26 cellular contexts compared by ENCODE assay signal in the genomic region with DNA sequence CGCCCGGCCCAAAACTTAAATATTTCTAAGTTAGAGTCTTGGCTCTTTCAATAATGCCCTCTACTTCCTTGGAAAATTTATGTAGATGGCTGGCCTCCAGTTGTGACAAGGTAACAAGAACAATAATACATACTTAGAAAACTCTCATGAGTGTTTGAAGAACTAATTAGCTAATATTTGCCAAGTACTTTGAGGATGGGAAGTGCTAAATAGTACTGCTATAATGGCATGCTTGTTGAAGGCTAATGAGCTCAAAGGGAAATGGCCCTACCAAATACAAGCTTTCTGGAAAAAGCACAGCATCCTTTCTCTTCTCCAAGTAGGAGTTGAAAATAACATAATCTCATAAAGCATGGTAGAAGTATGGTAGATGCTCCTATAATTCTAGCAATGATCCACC.
"Had no signal": no experiment of that assay in that cellular context is flagged by ENCODE, and none has a peak within 500 bp of the region (broad histone marks: within the 10 kb centered on the region; RNA-seq: fewer than 3 reads in every experiment).

No MANE protein-coding gene starts in this region.

- H3K27me3 ChIP-seq: neutrophil, ovary, right lobe of liver, sigmoid colon, stomach, thyroid gland, tibial nerve, upper lobe of left lung, uterus had no signal

- ATAC-seq: naive thymus-derived CD4-positive, alpha-beta T cell; natural killer cell; psoas muscle; right cardiac atrium; right lobe of liver; stimulated activated effector memory CD8-positive, alpha-beta T cell treated with anti-CD3 and anti-CD28 coated beads, Interleukin-12 subunit alpha, Interleukin-12 subunit beta, amount 100 ng/mL, for 72 hours; stimulated activated naive B cell treated with anti-CD40 and anti-IgM and Interleukin-4, amounts not matched to agents 10 μg/mL and 1 μg/mL and 100 μg/mL, for 72 hours had no signal

- H3K4me3 ChIP-seq: ovary, psoas muscle, right lobe of liver, sigmoid colon, stomach, thoracic aorta, thyroid gland, tibial nerve, upper lobe of left lung, uterus had no signal

- DNase-seq: naive thymus-derived CD4-positive, alpha-beta T cell; natural killer cell; nucleus accumbens; ovary; posterior cingulate gyrus; psoas muscle; right cardiac atrium; right lobe of liver; sigmoid colon; small intestine; stimulated activated CD4-positive, alpha-beta T cell treated with anti-CD3 and anti-CD28 coated beads, Interleukin-15, amount 100 ng/mL, for 24 hours; stimulated activated CD4-positive, alpha-beta T cell treated with anti-CD3 and anti-CD28 coated beads, Interleukin-2, amount 100 ng/mL, for 24 hours; stimulated activated CD4-positive, alpha-beta T cell treated with anti-CD3 and anti-CD28 coated beads, Interleukin-2, amount 100 ng/mL, for 48 hours; stimulated activated CD4-positive, alpha-beta T cell treated with anti-CD3 and anti-CD28 coated beads, Interleukin-4, amount 100 ng/mL, for 24 hours; stimulated activated naive B cell treated with anti-CD40 and anti-IgM and Interleukin-4, amounts not matched to agents 10 μg/mL and 1 μg/mL and 100 μg/mL, for 72 hours; stimulated activated naive CD4-positive, alpha-beta T cell treated with Interleukin-2 at 50 U/mL for 16 hours; stomach; thyroid gland; trophoblast cell; uterus had no signal

- H3K9me3 ChIP-seq: neutrophil, ovary, psoas muscle, right lobe of liver, sigmoid colon, stomach, thoracic aorta, thyroid gland, tibial nerve, upper lobe of left lung, uterus had no signal

- H3K36me3 ChIP-seq: neutrophil, ovary, right lobe of liver, sigmoid colon, stomach, thoracic aorta, thyroid gland, tibial nerve, upper lobe of left lung, uterus had no signal

- H3K27ac ChIP-seq: neutrophil, ovary, parathyroid adenoma, psoas muscle, right lobe of liver, sigmoid colon, stomach, thoracic aorta, thyroid gland, tibial nerve, upper lobe of left lung, uterus had no signal

- H3K4me1 ChIP-seq: parathyroid adenoma, psoas muscle, right lobe of liver, sigmoid colon, stomach, thyroid gland, tibial nerve, upper lobe of left lung, uterus had no signal
